Comparison of ENCODE assay signal across 2 cellular contexts in genomic region chr2:119301413-119301812, GRCh38.
TF ChIP-seq lines count a peak whose summit lies in the region.

No MANE protein-coding gene starts in this region.

TF ChIP-seq in SK-N-SH treated with all-trans-retinoic acid at 6 μM for 48 hours, 23 proteins besides CTCF, POLR2A, EP300 and RAD21:
- TF ChIP-seq ISL1 (CRISPR knock-in tag; IDR thresholded peaks at IDR 0.05): no peak
- TF ChIP-seq ZC3H10 (CRISPR knock-in tag; IDR thresholded peaks at IDR 0.05): no peak
- TF ChIP-seq SNAI2 (CRISPR knock-in tag; IDR thresholded peaks at IDR 0.05): no peak
- TF ChIP-seq ARNTL (CRISPR knock-in tag; IDR thresholded peaks at IDR 0.05; ENCODE audit: borderline replicate concordance, low read depth): no peak
- TF ChIP-seq ESRRG (CRISPR knock-in tag; IDR thresholded peaks at IDR 0.05): no peak
- no peak for TF ChIP-seq ZNF565 (CRISPR knock-in tag; conservative IDR thresholded peaks at IDR 0.05; ENCODE audit: low read depth)
- no peak for TF ChIP-seq ZFP3 (CRISPR knock-in tag; IDR thresholded peaks at IDR 0.05)
- no peak for TF ChIP-seq PATZ1 (CRISPR knock-in tag; IDR thresholded peaks at IDR 0.05; ENCODE audit: borderline replicate concordance)
- no peak for TF ChIP-seq TSHZ2 (CRISPR knock-in tag; IDR thresholded peaks at IDR 0.05)
- TF ChIP-seq RARB (CRISPR knock-in tag; IDR thresholded peaks at IDR 0.05): no peak
- TF ChIP-seq CSRNP3 (CRISPR knock-in tag; IDR thresholded peaks at IDR 0.05): no peak
- no peak for TF ChIP-seq ZFP30 (CRISPR knock-in tag; IDR thresholded peaks at IDR 0.05)
- no peak for TF ChIP-seq ZNF70 (CRISPR knock-in tag; IDR thresholded peaks at IDR 0.05)
- TF ChIP-seq CREB5 (CRISPR knock-in tag; IDR thresholded peaks at IDR 0.05; ENCODE audit: low read depth): no peak
- no peak for TF ChIP-seq PPARA (CRISPR knock-in tag; IDR thresholded peaks at IDR 0.05; ENCODE audit: borderline replicate concordance)
- no peak for TF ChIP-seq TCF4 (CRISPR knock-in tag; IDR thresholded peaks at IDR 0.05; ENCODE audit: borderline replicate concordance)

TF ChIP-seq in SK-N-SH, 30 proteins besides CTCF, POLR2A, EP300 and RAD21:
- no peak for TF ChIP-seq USF2 (IDR thresholded peaks at IDR 0.05; ENCODE audit: borderline replicate concordance, low read depth, low read length)
- TF ChIP-seq CHD2 (IDR thresholded peaks at IDR 0.05; ENCODE audit: low read length, partially characterized antibody): no peak
- TF ChIP-seq EZH2phosphoT487 (IDR thresholded peaks at IDR 0.05; ENCODE audit: borderline replicate concordance, low read depth): no peak
- TF ChIP-seq GATA2 (CRISPR knock-in tag; IDR thresholded peaks at IDR 0.05): no peak
- TF ChIP-seq RCOR1 (IDR thresholded peaks at IDR 0.05; ENCODE audit: low read length): no peak
- TF ChIP-seq FOSL2 (IDR thresholded peaks at IDR 0.05; ENCODE audit: borderline replicate concordance, low read depth): no peak
- TF ChIP-seq NRF1 (IDR thresholded peaks at IDR 0.05; ENCODE audit: low read depth, low read length): no peak
- TF ChIP-seq GABPA (IDR thresholded peaks at IDR 0.05; ENCODE audit: low read depth): no peak
- no peak for TF ChIP-seq MAX (IDR thresholded peaks at IDR 0.05; ENCODE audit: low read depth)
- TF ChIP-seq SMC3 (IDR thresholded peaks at IDR 0.05; ENCODE audit: low read depth, low read length): no peak
- no peak for TF ChIP-seq POLR2AphosphoS5 (IDR thresholded peaks at IDR 0.05; ENCODE audit: low read depth, low read length)
- no peak for TF ChIP-seq IRF3 (IDR thresholded peaks at IDR 0.05; ENCODE audit: low read depth, low read length)
